ENCODE assay signal across 9 cellular contexts in genomic region chr7:2508327-2509231, GRCh38. TPM values are rescaled to one million over a fixed set of nuclear protein-coding genes. Genes with fewer than 3 reads are reported as not detected.
A peak's percentile ranks its signal among the peaks of the same experiment; 100 is the strongest.
DNase-seq lines count a peak whose midpoint lies in the region; ATAC-seq and TF ChIP-seq lines count a peak whose summit lies in the region.
"Had no signal": no experiment of that assay in that cellular context is flagged by ENCODE, and none has a peak within 500 bp of the region (broad histone marks: within the 10 kb centered on the region; RNA-seq: fewer than 3 reads in every experiment).

No MANE protein-coding gene starts in this region.

- no peak for TF ChIP-seq CTCF in liver (IDR thresholded peaks at IDR 0.05; ENCODE audit: low read depth, low read length, missing input control)

- no peak overlapping the region for H3K4me3 ChIP-seq in liver (ENCODE audit: low read depth in 1 of 3, low read length in 3 of 3)
- H3K4me3 ChIP-seq in thymus (ENCODE audit: low read length), result peak overlapping the region; percentile 2

- H3K27ac Mint-ChIP-seq in activated naive CD8-positive, alpha-beta T cell treated with anti-CD3 and anti-CD28 coated beads, Interleukin-2, amount 10 ng/mL, durations not matched to agents 7 days and 5 days, result peak overlapping the region; percentile 94

- peak; percentile 70 for DNase-seq in GDM1 (lab: John Stamatoyannopoulos, UW)
- DNase-seq in SW480 (ENCODE audit: low spot score), result peak; percentile 92
- DNase-seq in activated naive CD8-positive, alpha-beta T cell treated with anti-CD3 and anti-CD28 coated beads, Interleukin-2, amount 10 ng/mL, durations not matched to agents 7 days and 5 days, result peak; percentile 79
- no peak for DNase-seq in NCI-H1694 (lab: John Stamatoyannopoulos, UW)
- DNase-seq in NCI-H345 treated with DMSO at 0.1 percent for 48 hours (lab: John Stamatoyannopoulos, UW; ENCODE audit: unreplicated experiment), result no peak

- POLR2A ChIA-PET in activated naive CD8-positive, alpha-beta T cell treated with anti-CD3 and anti-CD28 coated beads, Interleukin-2, amount 10 ng/mL, durations not matched to agents 7 days and 5 days (lab: Charles Lee), result interaction anchor here (0.8 to 6.4 kb wide), 12 partner anchors 9 to 202 kb away, joined by 3 to 207 read pairs (median 4); partner anchors contain the start of genes BRAT1 and LFNG

- H3K36me3 Mint-ChIP-seq in activated naive CD8-positive, alpha-beta T cell treated with anti-CD3 and anti-CD28 coated beads, Interleukin-2, amount 10 ng/mL, durations not matched to agents 7 days and 5 days, result no peaks in the 10 kb centered on the region

- 63% methylated on average over 43 of the region's 43 CpGs for WGBS in liver
- WGBS in thymus, result 9% methylated on average over 43 of the region's 43 CpGs

- H3K9me3 Mint-ChIP-seq in activated naive CD8-positive, alpha-beta T cell treated with anti-CD3 and anti-CD28 coated beads, Interleukin-2, amount 10 ng/mL, durations not matched to agents 7 days and 5 days, result no peaks in the 10 kb centered on the region

- H3K4me3 Mint-ChIP-seq in activated naive CD8-positive, alpha-beta T cell treated with anti-CD3 and anti-CD28 coated beads, Interleukin-2, amount 10 ng/mL, durations not matched to agents 7 days and 5 days, result peak overlapping the region; percentile 77

- no peaks in the 10 kb centered on the region for H3K27me3 Mint-ChIP-seq in activated naive CD8-positive, alpha-beta T cell treated with anti-CD3 and anti-CD28 coated beads, Interleukin-2, amount 10 ng/mL, durations not matched to agents 7 days and 5 days

- peak overlapping the region; percentile 15 to 40 for H3K27ac ChIP-seq in liver (ENCODE audit: low read depth in 1 of 2, low read length in 2 of 2)
- H3K27ac ChIP-seq in thymus (ENCODE audit: low read depth), result peak overlapping the region; percentile 56

- H3K36me3 ChIP-seq in liver (ENCODE audit: control insufficient read depth in 4 of 4, insufficient read depth in 3 of 4, low read depth in 1 of 4, low read length in 3 of 4) (no peaks in the 10 kb centered on the region), thymus (ENCODE audit: control insufficient read depth, insufficient read depth) (no peaks in the 10 kb centered on the region)

- ATAC-seq in HG03342 (IDR thresholded peaks at IDR 0.05; ENCODE audit: unreplicated experiment), result peak; percentile 42
- peak; percentile 70 for ATAC-seq in activated naive CD8-positive, alpha-beta T cell treated with anti-CD3 and anti-CD28 coated beads, Interleukin-2, amount 10 ng/mL, durations not matched to agents 7 days and 5 days (ENCODE audit: low read depth)

- H3K4me1 ChIP-seq in liver (ENCODE audit: control insufficient read depth in 4 of 4, insufficient read depth in 4 of 4, low read length in 3 of 4) (peaks cover 0 to 11% (median 3%) of the 10 kb centered on the region in 4 donors), thymus (ENCODE audit: control insufficient read depth, insufficient read depth, low read length) (peaks cover 49% of the 10 kb centered on the region)

- H3K9ac ChIP-seq in liver (ENCODE audit: low read depth in 1 of 2, low read length in 2 of 2), result no peak overlapping the region

- peaks cover 37% of the 10 kb centered on the region for H3K4me1 Mint-ChIP-seq in activated naive CD8-positive, alpha-beta T cell treated with anti-CD3 and anti-CD28 coated beads, Interleukin-2, amount 10 ng/mL, durations not matched to agents 7 days and 5 days

- H3K9me3 ChIP-seq in liver (ENCODE audit: control insufficient read depth in 4 of 4, low read length in 3 of 4), result no peaks in the 10 kb centered on the region
- H3K9me3 ChIP-seq in thymus (ENCODE audit: control insufficient read depth), result no peaks in the 10 kb centered on the region

- no peak for TF ChIP-seq RAD21 in liver (IDR thresholded peaks at IDR 0.05)

- no peaks in the 10 kb centered on the region for H3K27me3 ChIP-seq in liver (ENCODE audit: control insufficient read depth in 4 of 4, insufficient read depth in 4 of 4, low read length in 3 of 4)
- H3K27me3 ChIP-seq in thymus (ENCODE audit: control insufficient read depth, insufficient read depth), result no peaks in the 10 kb centered on the region

TF ChIP-seq in liver, 16 proteins besides CTCF, POLR2A, EP300 and RAD21:
- no peak for TF ChIP-seq JUND (IDR thresholded peaks at IDR 0.05)
- no peak for TF ChIP-seq FOXA2 (IDR thresholded peaks at IDR 0.05)
- no peak for TF ChIP-seq FOXA1 (IDR thresholded peaks at IDR 0.05)
- TF ChIP-seq RXRA (IDR thresholded peaks at IDR 0.05), result peak in 1 of 2 donors; percentile 37
- TF ChIP-seq HNF4A (conservative IDR thresholded peaks at IDR 0.05), result no peak
- peak; percentile 21 for TF ChIP-seq NR2F2 (IDR thresholded peaks at IDR 0.05)

RNA-seq across cellular contexts. Expression of gene LFNG, which starts 11.0 kb away (rescaled TPM):
- 100 to 1,000 TPM; 115 to 121 TPM for total RNA-seq in activated naive CD8-positive, alpha-beta T cell treated with anti-CD3 and anti-CD28 coated beads, Interleukin-2, amount 10 ng/mL, durations not matched to agents 7 days and 5 days
- 1 to 10 TPM; 2.8 to 2.9 TPM for total RNA-seq in liver
- polyA plus RNA-seq in liver, result 1 to 10 TPM in 1 of 2 donors, under 1 TPM in 1; 0.22 to 2.4 TPM
- polyA plus RNA-seq in thymus, result 13.6 TPM

RNA-seq across cellular contexts. Expression of gene GRIFIN, which starts 32.4 kb away (rescaled TPM):
- total RNA-seq in activated naive CD8-positive, alpha-beta T cell treated with anti-CD3 and anti-CD28 coated beads, Interleukin-2, amount 10 ng/mL, durations not matched to agents 7 days and 5 days, result not detected
- not detected for total RNA-seq in liver
- polyA plus RNA-seq in liver (not detected), thymus (not detected)
- total RNA-seq: renal cortical epithelial cell had no signal

RNA-seq across cellular contexts. Expression of gene BRAT1, which starts 46.7 kb away (rescaled TPM):
- total RNA-seq in activated naive CD8-positive, alpha-beta T cell treated with anti-CD3 and anti-CD28 coated beads, Interleukin-2, amount 10 ng/mL, durations not matched to agents 7 days and 5 days, result 10 to 100 TPM; 33.5 to 40.1 TPM
- 10 to 100 TPM; 16.5 to 20.7 TPM for total RNA-seq in liver
- polyA plus RNA-seq in liver (10 to 100 TPM in 1 of 2 donors, 1 to 10 TPM in 1; 10.0 to 16.9 TPM), thymus (40.8 TPM)

RNA-seq across cellular contexts. Expression of gene IQCE, which starts 50.2 kb away (rescaled TPM):
- total RNA-seq in activated naive CD8-positive, alpha-beta T cell treated with anti-CD3 and anti-CD28 coated beads, Interleukin-2, amount 10 ng/mL, durations not matched to agents 7 days and 5 days, result 10 to 100 TPM in 1 of 2 experiments, 1 to 10 TPM in 1; 8.3 to 10.0 TPM
- 1 to 10 TPM; 2.6 to 5.9 TPM for total RNA-seq in liver
- polyA plus RNA-seq in liver, result 1 to 10 TPM; 2.1 to 4.6 TPM
- 3.8 TPM for polyA plus RNA-seq in thymus

Comparison
In these comparisons a context has a peak if more than half of its experiments do, and no peak if none do; other contexts are left out.
1. DNase-seq: peak in GDM1 (single experiment), SW480 (single experiment) and activated naive CD8-positive, alpha-beta T cell treated with anti-CD3 and anti-CD28 coated beads, Interleukin-2, amount 10 ng/mL, durations not matched to agents 7 days and 5 days (single experiment); none in NCI-H1694 (single experiment) and NCI-H345 treated with DMSO at 0.1 percent for 48 hours (single experiment).
2. RNA of gene LFNG, which starts 11.0 kb away (total RNA-seq): 115 to 121 TPM in activated naive CD8-positive, alpha-beta T cell treated with anti-CD3 and anti-CD28 coated beads, Interleukin-2, amount 10 ng/mL, durations not matched to agents 7 days and 5 days; 2.8 to 2.9 TPM in liver; every median in the first group is over 10 times any median in the second.